Comparison of ENCODE assay signal across 8 cellular contexts in the genomic region with DNA sequence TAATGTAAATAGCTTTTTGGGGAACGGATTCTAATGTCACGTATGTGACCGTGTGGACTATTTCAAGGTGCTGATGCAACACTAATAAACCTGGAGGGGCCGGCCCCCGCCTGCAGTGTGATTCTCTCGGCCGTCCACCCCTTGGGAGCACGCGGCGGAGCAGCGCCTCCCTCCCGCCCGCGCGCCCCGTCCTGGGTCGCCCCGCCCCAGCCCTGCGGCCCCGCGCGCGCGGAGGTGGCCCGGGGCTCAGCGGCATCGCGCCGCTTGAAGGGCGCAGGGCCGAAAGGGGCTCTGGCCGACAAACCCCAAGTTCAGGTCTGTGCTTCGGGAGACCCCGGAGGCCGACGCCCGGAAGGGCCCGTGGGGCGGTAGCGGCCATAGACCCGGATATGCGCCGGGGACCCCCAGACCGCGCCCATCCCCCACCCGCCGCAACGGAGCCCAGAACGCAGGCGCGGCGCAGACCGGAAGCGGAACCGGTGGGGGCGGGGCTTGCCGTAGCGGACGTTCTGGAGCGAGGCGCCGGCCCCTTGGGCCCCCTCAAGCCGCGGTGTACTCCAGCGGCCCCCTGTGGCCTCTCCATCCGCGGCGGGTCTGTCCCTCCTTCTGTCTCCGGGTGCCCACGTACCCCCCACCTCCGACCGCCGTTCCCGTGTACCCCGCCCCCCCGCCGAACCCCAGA. TPM values are rescaled to one million over a fixed set of nuclear protein-coding genes. Genes with fewer than 3 reads are reported as not detected.
DNase-seq lines count a peak whose midpoint lies in the region; ATAC-seq, FAIRE-seq and TF ChIP-seq lines count a peak whose summit lies in the region.

A gene with protein sequence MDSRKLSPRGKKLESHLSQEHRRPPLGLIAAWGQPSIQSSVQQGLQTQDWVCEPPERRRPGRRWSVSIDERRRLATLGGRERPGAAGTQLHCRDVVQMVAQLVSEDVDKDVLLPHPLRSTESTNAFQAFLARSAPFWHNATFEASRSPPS (plus strand): TSS at position 495 of the 682 bp plus-strand sequence. CDS start 803 bp downstream, outside the sequence.

- H3K4me3 ChIP-seq in AG04450 (ENCODE audit: low read depth, low read length) (peak within 1 kb of the TSS; percentile 82), colonic mucosa (peak within 1 kb of the TSS; percentile 74), HepG2 (replicated peaks in 1 of 3; ENCODE audit: insufficient read depth in 1 of 3, low read depth in 2 of 3, low read length in 3 of 3) (peak within 1 kb of the TSS; percentile 65 to 98 (median 71))

- H3K36me3 ChIP-seq in colonic mucosa (no peaks in the 10 kb centered on the region), HepG2 (replicated peaks in 1 of 2; ENCODE audit: control insufficient read depth in 1 of 2, insufficient read depth in 2 of 2, low read length in 2 of 2) (peaks cover 0 to 4% of the 10 kb centered on the region in 2 experiments; a peak in 4 of 5 replicates)

- no peaks in the 10 kb centered on the region for H4K20me1 ChIP-seq in HepG2 (ENCODE audit: insufficient read depth, low read length)

- H3K27ac ChIP-seq in AG04450 (ENCODE audit: low read depth, low read length): peak within 1 kb of the TSS; percentile 21
- H3K27ac ChIP-seq in colonic mucosa: peak within 1 kb of the TSS; percentile 73
- peak within 1 kb of the TSS; percentile 86 for H3K27ac ChIP-seq in HepG2 (ENCODE audit: extremely low read length, insufficient read depth, low read length)

- TF ChIP-seq POLR2A in GM18951 (IDR thresholded peaks at IDR 0.05; ENCODE audit: extremely low read depth, insufficient read depth, insufficient read length): peak; percentile 86
- TF ChIP-seq POLR2A in HepG2 (IDR thresholded peaks at IDR 0.05; ENCODE audit: insufficient read depth in 1 of 2, low read depth in 2 of 2, low read length in 2 of 2): peak in 1 of 2 experiments; percentile 85

- peaks cover 4% of the 10 kb centered on the region for H3K4me1 ChIP-seq in colonic mucosa
- H3K4me1 ChIP-seq in HepG2 (ENCODE audit: insufficient read depth, low read length): peaks cover 26% of the 10 kb centered on the region

- ATAC-seq in HG03342 (IDR thresholded peaks at IDR 0.05; ENCODE audit: unreplicated experiment) (peak; percentile 69), HepG2 (peak; percentile 85)

- no peak within 1 kb of the TSS for H2AFZ ChIP-seq in HepG2 (ENCODE audit: low read length)

- H3K4me2 ChIP-seq in HepG2 (ENCODE audit: low read depth, low read length): peak within 1 kb of the TSS; percentile 94

- TF ChIP-seq RAD21 in HepG2 (CRISPR knock-in tag; IDR thresholded peaks at IDR 0.05): peak; percentile 46

- peaks cover 14% of the 10 kb centered on the region for H3K79me2 ChIP-seq in HepG2 (ENCODE audit: insufficient read depth, low read length)

- H3K27me3 ChIP-seq in AG04450 (ENCODE audit: control insufficient read depth, insufficient read depth, low read length) (no peaks in the 10 kb centered on the region), colonic mucosa (no peaks in the 10 kb centered on the region), HepG2 (ENCODE audit: control insufficient read depth in 1 of 2, insufficient read depth in 2 of 2, low read length in 2 of 2) (no peaks in the 10 kb centered on the region)

- TF ChIP-seq EP300 in HepG2 (IDR thresholded peaks at IDR 0.05; ENCODE audit: low read depth in 2 of 2, low read length in 2 of 2): 0 out of 4 replicates have a peak, but pooled peaks of 1 of the 2 experiments have one; percentile 13
- TF ChIP-seq EP300 in HepG2 (CRISPR knock-in tag; IDR thresholded peaks at IDR 0.05; ENCODE audit: borderline replicate concordance): peak; percentile 21; the same call in 1 of the 2 replicates

- WGBS in HepG2 (ENCODE audit: low lambda C conversion rate): 78% methylated on average over 7 of the region's 77 CpGs

- POLR2A ChIA-PET in AG04450 (lab: Yijun Ruan, JAX) (no interaction called here), HepG2 (lab: Yijun Ruan, JAX) (interaction anchor here (0.6 to 1.7 kb wide), 8 partner anchors 11 to 97 kb away, joined by 3 to 12 read pairs (median 4); a partner anchor contains a TSS)

- TF ChIP-seq CTCF in AG04450 (IDR thresholded peaks at IDR 0.05; ENCODE audit: low read depth, low read length) (peak; percentile 10; the same call in 1 of the 2 replicates), colonic mucosa (IDR thresholded peaks at IDR 0.05) (no peak), HepG2 (CRISPR knock-in tag; IDR thresholded peaks at IDR 0.05) (peak; percentile 56)

- DNase-seq in AG04450 (ENCODE audit: low read depth, low spot score) (peak; percentile 36), NCI-H510A (lab: John Stamatoyannopoulos, UW) (peak; percentile 62), colonic mucosa (peak; percentile 92), HepG2 (ENCODE audit: low spot score) (peak; percentile 61)
- peak; percentile 91 to 93 for DNase-seq in activated CD4-positive, alpha-beta T cell treated with anti-CD3 and anti-CD28 coated beads for 4 hours
- peak; percentile 87 for DNase-seq in stimulated activated CD4-positive, alpha-beta T cell treated with anti-CD3 and anti-CD28 coated beads, Interleukin-2, amount 100 ng/mL, for 4 hours (ENCODE audit: low read depth)

- H3K9me3 ChIP-seq in AG04450 (ENCODE audit: control insufficient read depth, insufficient read depth, low read length) (peaks cover 34% of the 10 kb centered on the region), colonic mucosa (no peaks in the 10 kb centered on the region), HepG2 (ENCODE audit: low read length) (no peaks in the 10 kb centered on the region)

- BruUV-seq in HepG2 (replicated peaks; lab: Mats Ljungman, UMichigan): TSS peak; percentile 91

- intact Hi-C loops in colonic mucosa (cut with DNase I) (no loop called here), HepG2 (cut with micrococcal nuclease; ENCODE audit: unreplicated experiment) (no loop called here)

- FAIRE-seq in HepG2 (lab: Jason Lieb, UNC): no peak

- peak within 1 kb of the TSS; percentile 72 to 94 for H3K9ac ChIP-seq in colonic mucosa (ENCODE audit: low read depth in 2 of 2, low read length in 2 of 2)
- H3K9ac ChIP-seq in HepG2 (ENCODE audit: insufficient read depth, low read depth, low read length): peak within 1 kb of the TSS; percentile 98

- CTCF ChIA-PET in AG04450 (lab: Charles Lee) (interaction anchor here (1.0 to 1.9 kb wide), 2 partner anchors 11 to 83 kb away, joined by 4 to 5 read pairs; no protein-coding TSS in a partner anchor), HepG2 (lab: Yijun Ruan, JAX; ENCODE audit: low intra/inter-chr PET ratio, low total read pairs) (no interaction called here)

- in situ Hi-C loops in GM18951 (cut with MboI; ENCODE audit: low sequenced_read_pairs, unreplicated experiment): no loop called here
- in situ Hi-C loops in HepG2 (cut with HindIII; ENCODE audit: extremely low pct_ligation_motif_present, low pct_unique_long_range_greater_than_20kb): no loop called here

TF ChIP-seq in HepG2, 621 proteins besides CTCF, POLR2A, EP300 and RAD21 (continues in another document):
- no peak for TF ChIP-seq ZNF776 (CRISPR knock-in tag; IDR thresholded peaks at IDR 0.05)
- TF ChIP-seq, protein P1, sequence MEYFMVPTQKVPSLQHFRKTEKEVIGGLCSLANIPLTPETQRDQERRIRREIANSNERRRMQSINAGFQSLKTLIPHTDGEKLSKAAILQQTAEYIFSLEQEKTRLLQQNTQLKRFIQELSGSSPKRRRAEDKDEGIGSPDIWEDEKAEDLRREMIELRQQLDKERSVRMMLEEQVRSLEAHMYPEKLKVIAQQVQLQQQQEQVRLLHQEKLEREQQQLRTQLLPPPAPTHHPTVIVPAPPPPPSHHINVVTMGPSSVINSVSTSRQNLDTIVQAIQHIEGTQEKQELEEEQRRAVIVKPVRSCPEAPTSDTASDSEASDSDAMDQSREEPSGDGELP (IDR thresholded peaks at IDR 0.05; ENCODE audit: borderline replicate concordance, low read depth): 0 out of 2 replicates have a peak, but pooled peaks have one; percentile 33

RNA-seq across cellular contexts. Expression of the gene that starts here (rescaled TPM):
- polyA plus RNA-seq in AG04450 (2011; rRNA removed) (0.05 and 0.14 TPM in 2 replicates), HepG2 (2011; rRNA removed) (0.07 and 0.16 TPM in 2 replicates)
- 0.14 and 0.39 TPM in 2 replicates for polyA minus RNA-seq in AG04450 (2011; rRNA and poly(A)+ RNA removed)
- total RNA-seq in colonic mucosa (1 to 10 TPM; 1.4 to 2.4 TPM), HepG2 (2016; rRNA removed; fragmentation: Illumina TruSeq; extraction: Trizol) (0.27 and 0.55 TPM in 2 replicates)
- not detected in 2 replicates for total RNA-seq in HepG2 (2016; cell fraction: cytosol; rRNA removed; fragmentation: Illumina TruSeq; extraction: Trizol; ENCODE audit: low read depth)
- total RNA-seq in HepG2 (2016; cell fraction: insoluble cytoplasmic fraction; rRNA removed; fragmentation: Illumina TruSeq; extraction: Trizol): not detected in 2 replicates
- total RNA-seq in HepG2 (2016; cell fraction: membrane; rRNA removed; fragmentation: Illumina TruSeq; extraction: Trizol): not detected in 2 replicates
- not detected in 2 replicates for total RNA-seq in HepG2 (2016; cell fraction: nucleus; rRNA removed; fragmentation: Illumina TruSeq; extraction: Trizol)
- polyA plus RNA-seq in HepG2 (2011; cell fraction: cytosol; rRNA removed): not detected in 2 replicates
- polyA plus RNA-seq in HepG2 (2011; cell fraction: nucleus; rRNA removed): 0.56 and 1.2 TPM in 2 replicates
- 0.13 and 0.23 TPM in 2 replicates for polyA plus RNA-seq in HepG2 (2012)
- polyA plus RNA-seq in HepG2 (2016; cell fraction: cytosol; fragmentation: Illumina TruSeq; extraction: Trizol; ENCODE audit: low read depth): not detected in 2 replicates
- polyA plus RNA-seq in HepG2 (2016; cell fraction: insoluble cytoplasmic fraction; fragmentation: Illumina TruSeq; extraction: Trizol; ENCODE audit: low read depth): not detected in 2 replicates
- polyA plus RNA-seq in HepG2 (2016; cell fraction: membrane; fragmentation: Illumina TruSeq; extraction: Trizol; ENCODE audit: low read depth): not detected in 2 replicates
- polyA plus RNA-seq in HepG2 (2016; cell fraction: nucleus; fragmentation: Illumina TruSeq; extraction: Trizol; ENCODE audit: insufficient read depth, low read depth): not detected in 2 replicates
- polyA minus RNA-seq in HepG2 (2011; rRNA and poly(A)+ RNA removed; ENCODE audit: low replicate concordance): 0.16 and 0.82 TPM in 2 replicates
- polyA minus RNA-seq in HepG2 (2011; cell fraction: cytosol; rRNA and poly(A)+ RNA removed): not detected in 2 replicates
- 0.62 TPM in 1 of 2 replicates, not detected in the other for polyA minus RNA-seq in HepG2 (2011; cell fraction: nucleus; rRNA and poly(A)+ RNA removed)

Comparison
In these comparisons a context has a peak if more than half of its experiments do, and no peak if none do; other contexts are left out.
1. Peak in every context shown above with its lines: DNase-seq, ATAC-seq, H3K4me3 ChIP-seq and H3K27ac ChIP-seq.
2. Peak in DNase-seq, H3K4me3 ChIP-seq and H3K27ac ChIP-seq in AG04450; RNA of the gene not detected or under 1 TPM.
3. DNase-seq: peak in every context shown above with its lines; median percentile 92 in activated CD4-positive, alpha-beta T cell treated with anti-CD3 and anti-CD28 coated beads for 4 hours; 92 in colonic mucosa; 87 in stimulated activated CD4-positive, alpha-beta T cell treated with anti-CD3 and anti-CD28 coated beads, Interleukin-2, amount 100 ng/mL, for 4 hours; 62 in NCI-H510A; 61 in HepG2; 36 in AG04450.
4. H3K27ac ChIP-seq: peak in every context shown above with its lines; median percentile 86 in HepG2; 73 in colonic mucosa; 21 in AG04450.